ENCODE assay signal across 12 cellular contexts in the genomic region with DNA sequence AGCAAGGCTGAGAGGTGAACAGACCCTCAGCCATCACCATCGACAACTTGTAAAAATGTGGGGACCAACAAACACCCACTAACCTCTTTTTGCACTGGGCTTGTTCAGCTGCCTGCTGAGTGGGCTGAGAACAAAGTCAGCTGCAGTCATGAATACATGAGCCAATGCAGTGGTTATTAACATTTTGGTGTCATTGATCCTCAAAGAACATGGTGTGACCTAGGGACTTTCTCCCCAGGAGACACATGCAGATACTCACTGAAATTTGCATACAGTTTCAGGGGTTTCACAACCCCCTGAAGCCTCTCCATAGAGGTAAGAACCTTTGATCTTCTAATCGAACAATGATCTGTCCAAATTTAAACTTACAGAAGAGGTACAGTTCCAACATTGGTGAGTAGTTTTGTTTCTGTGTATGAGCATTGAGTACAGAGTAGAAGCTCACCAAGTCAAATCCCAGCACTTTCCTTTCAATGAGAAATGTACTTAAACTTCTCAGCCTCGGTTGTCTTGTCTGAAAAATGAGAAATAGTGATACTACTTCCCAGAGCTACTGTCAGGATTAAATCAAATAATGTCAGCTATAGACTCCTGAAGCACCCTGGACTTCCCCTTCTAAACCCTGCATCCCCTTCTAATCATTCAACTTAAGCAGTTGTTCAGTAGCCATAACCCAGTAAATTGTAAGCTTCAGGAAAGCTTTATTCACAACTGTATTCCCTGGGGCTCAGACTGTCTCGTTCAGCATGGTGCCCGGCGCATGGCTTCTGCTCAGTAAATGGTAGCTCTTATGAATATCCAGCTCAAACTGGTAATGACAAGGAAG.
DNase-seq lines count a peak whose midpoint lies in the region; ATAC-seq and TF ChIP-seq lines count a peak whose summit lies in the region.
"Had no signal": no experiment of that assay in that cellular context is flagged by ENCODE, and none has a peak within 500 bp of the region (broad histone marks: within the 10 kb centered on the region; RNA-seq: fewer than 3 reads in every experiment).

No MANE protein-coding gene starts in this region.

- H3K4me1 Mint-ChIP-seq in natural killer cell treated with Interleukin-12 subunit alpha and Interleukin-12 subunit beta and Interleukin-15 and Interleukin-18, amount 100 ng/mL, for 72 hours (ENCODE audit: low read depth in 2 of 2) = peaks cover 17 to 19% of the 10 kb centered on the region in 2 donors
- H3K4me1 Mint-ChIP-seq in natural killer cell = peaks cover 0 to 11% of the 10 kb centered on the region in 2 donors
- H3K4me1 Mint-ChIP-seq in stimulated activated naive CD8-positive, alpha-beta T cell treated with anti-CD3 and anti-CD28 coated beads, Interleukin-15, Interleukin-2, amounts not matched to agents 100 ng/mL and 50 ng/mL, for 24 hours (ENCODE audit: low read depth) = peaks cover 87% of the 10 kb centered on the region

- H3K4me3 ChIP-seq in OCI-LY7 (ENCODE audit: low read depth, low read length, poor library complexity, severe bottlenecking) = peak overlapping the region; percentile 6
- no peak overlapping the region for H3K4me3 ChIP-seq in esophagus squamous epithelium
- H3K4me3 ChIP-seq: breast epithelium, SJCRH30, skin epidermis had no signal

- H3K27ac ChIP-seq in OCI-LY7 (ENCODE audit: low read depth, low read length, poor library complexity, severe bottlenecking) = no peak overlapping the region
- H3K27ac ChIP-seq in esophagus squamous epithelium = no peak overlapping the region
- H3K27ac ChIP-seq: breast epithelium, SJCRH30, skin epidermis had no signal

- peak; percentile 34 to 48 for ATAC-seq in natural killer cell treated with Interleukin-12 subunit alpha and Interleukin-12 subunit beta and Interleukin-15 and Interleukin-18, amount 100 ng/mL, for 72 hours
- ATAC-seq in natural killer cell = no peak
- ATAC-seq in HG02678 (IDR thresholded peaks at IDR 0.05; ENCODE audit: unreplicated experiment) = peak; percentile 85

- no peaks in the 10 kb centered on the region for H4K20me1 ChIP-seq in OCI-LY7 (ENCODE audit: insufficient read depth, low read length)

- H2AFZ ChIP-seq in OCI-LY7 (ENCODE audit: low read length) = peak overlapping the region; percentile 49; the same call in 1 of the 2 replicates

- TF ChIP-seq CTCF in natural killer cell (IDR thresholded peaks at IDR 0.05) (no peak), OCI-LY7 (conservative IDR thresholded peaks at IDR 0.05; ENCODE audit: low read length) (no peak), esophagus squamous epithelium (IDR thresholded peaks at IDR 0.05) (no peak)

- H3K27ac Mint-ChIP-seq in natural killer cell treated with Interleukin-12 subunit alpha and Interleukin-12 subunit beta and Interleukin-15 and Interleukin-18, amount 100 ng/mL, for 72 hours = peak overlapping the region in 1 of 2 donors; percentile 12
- no peak overlapping the region for H3K27ac Mint-ChIP-seq in natural killer cell
- peak overlapping the region; percentile 95 for H3K27ac Mint-ChIP-seq in stimulated activated naive CD8-positive, alpha-beta T cell treated with anti-CD3 and anti-CD28 coated beads, Interleukin-15, Interleukin-2, amounts not matched to agents 100 ng/mL and 50 ng/mL, for 24 hours

- H3K36me3 Mint-ChIP-seq in natural killer cell treated with Interleukin-12 subunit alpha and Interleukin-12 subunit beta and Interleukin-15 and Interleukin-18, amount 100 ng/mL, for 72 hours = no peaks in the 10 kb centered on the region
- no peaks in the 10 kb centered on the region for H3K36me3 Mint-ChIP-seq in natural killer cell
- no peaks in the 10 kb centered on the region for H3K36me3 Mint-ChIP-seq in stimulated activated naive CD8-positive, alpha-beta T cell treated with anti-CD3 and anti-CD28 coated beads, Interleukin-15, Interleukin-2, amounts not matched to agents 100 ng/mL and 50 ng/mL, for 24 hours (ENCODE audit: low read depth)

- no peaks in the 10 kb centered on the region for H3K27me3 ChIP-seq in esophagus squamous epithelium
- H3K27me3 ChIP-seq: breast epithelium, SJCRH30 had no signal

- intact Hi-C loops in natural killer cell (cut with micrococcal nuclease) = no loop called here
- intact Hi-C loops in OCI-LY7 (cut with micrococcal nuclease; ENCODE audit: unreplicated experiment) = no loop called here
- intact Hi-C loops in esophagus squamous epithelium (cut with DNase I) = no loop called here

- H3K4me1 ChIP-seq in OCI-LY7 (ENCODE audit: insufficient read depth, low read length, poor library complexity, severe bottlenecking) (peaks cover 40% of the 10 kb centered on the region), esophagus squamous epithelium (no peaks in the 10 kb centered on the region)
- H3K4me1 ChIP-seq: breast epithelium had no signal

- no peak for TF ChIP-seq POLR2A in esophagus squamous epithelium (IDR thresholded peaks at IDR 0.05)

- CTCF ChIA-PET in OCI-LY7 (lab: Charles Lee; ENCODE audit: unreplicated experiment) = interaction anchor here (1.3 kb wide), 1 partner anchor 14 kb away, joined by 3 read pairs; no protein-coding TSS in a partner anchor

- no peak for DNase-seq in natural killer cell treated with Interleukin-12 subunit alpha and Interleukin-12 subunit beta and Interleukin-15 and Interleukin-18, amount 100 ng/mL, for 72 hours (ENCODE audit: low spot score)
- DNase-seq in natural killer cell = no peak
- peak; percentile 26 for DNase-seq in OCI-LY7 (ENCODE audit: low spot score)
- DNase-seq in esophagus squamous epithelium (lab: John Stamatoyannopoulos, UW) = no peak
- no peak for DNase-seq in kidney glomerular epithelial cell (lab: John Stamatoyannopoulos, UW)
- no peak for DNase-seq in NCI-H2029 (lab: John Stamatoyannopoulos, UW)
- DNase-seq: C1 segment of cervical spinal cord had no signal

- no peaks in the 10 kb centered on the region for H3K79me2 ChIP-seq in OCI-LY7 (ENCODE audit: insufficient read depth, low read depth, low read length)

- H3K9me2 ChIP-seq in OCI-LY7 (ENCODE audit: insufficient read depth, low read length) = no peaks in the 10 kb centered on the region

- H3K36me3 ChIP-seq in OCI-LY7 (ENCODE audit: insufficient read depth, low read length) (no peaks in the 10 kb centered on the region), esophagus squamous epithelium (no peaks in the 10 kb centered on the region)
- H3K36me3 ChIP-seq: breast epithelium, SJCRH30 had no signal

- WGBS in esophagus squamous epithelium, 2 donors = 81 to 82% methylated on average over 6 of the region's 6 CpGs

- POLR2A ChIA-PET in OCI-LY7 (lab: Charles Lee) = interaction anchor here (0.6 to 1.3 kb wide), 9 partner anchors 10 to 721 kb away, joined by 3 to 4 read pairs (median 3); no protein-coding TSS in a partner anchor

- H3K4me2 ChIP-seq in OCI-LY7 (ENCODE audit: low read length) = peak overlapping the region; percentile 57

- H3K9me3 ChIP-seq in OCI-LY7 (ENCODE audit: low read length) (no peaks in the 10 kb centered on the region), esophagus squamous epithelium (no peaks in the 10 kb centered on the region)
- H3K9me3 ChIP-seq: breast epithelium had no signal

- peak overlapping the region; percentile 46 for H3K4me3 Mint-ChIP-seq in natural killer cell treated with Interleukin-12 subunit alpha and Interleukin-12 subunit beta and Interleukin-15 and Interleukin-18, amount 100 ng/mL, for 72 hours
- H3K4me3 Mint-ChIP-seq in natural killer cell = no peak overlapping the region
- peak overlapping the region; percentile 76 for H3K4me3 Mint-ChIP-seq in stimulated activated naive CD8-positive, alpha-beta T cell treated with anti-CD3 and anti-CD28 coated beads, Interleukin-15, Interleukin-2, amounts not matched to agents 100 ng/mL and 50 ng/mL, for 24 hours

- no peaks in the 10 kb centered on the region for H3K9me3 Mint-ChIP-seq in natural killer cell treated with Interleukin-12 subunit alpha and Interleukin-12 subunit beta and Interleukin-15 and Interleukin-18, amount 100 ng/mL, for 72 hours
- no peaks in the 10 kb centered on the region for H3K9me3 Mint-ChIP-seq in natural killer cell
- peaks cover 3% of the 10 kb centered on the region for H3K9me3 Mint-ChIP-seq in stimulated activated naive CD8-positive, alpha-beta T cell treated with anti-CD3 and anti-CD28 coated beads, Interleukin-15, Interleukin-2, amounts not matched to agents 100 ng/mL and 50 ng/mL, for 24 hours

- no peaks in the 10 kb centered on the region for H3K27me3 Mint-ChIP-seq in natural killer cell treated with Interleukin-12 subunit alpha and Interleukin-12 subunit beta and Interleukin-15 and Interleukin-18, amount 100 ng/mL, for 72 hours
- peaks cover 0 to 3% of the 10 kb centered on the region in 2 donors for H3K27me3 Mint-ChIP-seq in natural killer cell (ENCODE audit: low read depth in 2 of 2)
- H3K27me3 Mint-ChIP-seq in stimulated activated naive CD8-positive, alpha-beta T cell treated with anti-CD3 and anti-CD28 coated beads, Interleukin-15, Interleukin-2, amounts not matched to agents 100 ng/mL and 50 ng/mL, for 24 hours = no peaks in the 10 kb centered on the region

- BruUV-seq in OCI-LY7 (replicated peaks; lab: Mats Ljungman, UMichigan) = no TSS peak

Comparison
In these comparisons a context has a peak if more than half of its experiments do, and no peak if none do; other contexts are left out.
1. ATAC-seq: peak in natural killer cell treated with Interleukin-12 subunit alpha and Interleukin-12 subunit beta and Interleukin-15 and Interleukin-18, amount 100 ng/mL, for 72 hours (2 of 2) and HG02678 (single experiment); none in natural killer cell (0 of 3).